ENCODE assay signal across 8 cellular contexts in the genomic region with DNA sequence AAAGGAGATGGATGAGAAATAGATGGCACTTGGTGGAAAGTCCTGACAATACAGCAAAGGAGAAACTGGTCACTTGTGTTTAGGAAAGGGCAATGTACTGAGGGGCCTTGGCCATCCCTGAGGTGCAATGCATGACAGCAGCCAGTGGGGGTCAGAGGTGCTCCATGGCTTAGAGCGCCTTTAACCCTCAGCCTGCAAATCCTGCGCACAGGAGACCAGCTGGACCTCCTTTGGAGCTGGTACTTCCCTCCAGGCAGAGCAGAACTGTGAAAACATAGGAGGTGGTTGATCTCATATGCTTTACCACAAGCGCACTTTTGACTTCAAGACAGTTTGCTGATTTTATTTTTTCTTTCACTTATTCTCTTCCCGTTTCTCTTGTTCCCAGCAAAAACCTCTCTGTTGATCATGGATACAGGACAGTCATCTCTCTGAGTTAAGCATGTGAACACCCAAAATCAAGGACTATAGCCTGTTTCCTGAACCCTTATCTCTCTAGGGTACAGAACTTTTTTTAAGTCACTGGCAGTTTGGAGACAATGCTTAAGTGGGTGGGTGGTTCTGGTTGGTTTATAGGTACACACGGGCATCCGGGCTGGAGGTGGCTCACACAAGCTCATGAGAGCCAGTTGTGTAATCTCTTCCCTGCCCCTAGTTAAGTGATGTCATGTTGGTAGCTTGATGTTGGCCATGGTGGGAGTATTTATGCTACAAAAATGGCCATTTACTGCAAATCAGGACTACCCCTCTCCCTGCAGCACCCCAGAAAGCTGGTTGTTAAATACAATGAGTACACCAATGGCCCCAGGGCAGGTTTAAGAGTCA. TPM values are rescaled to one million over a fixed set of nuclear protein-coding genes. Genes with fewer than 3 reads are reported as not detected.
DNase-seq lines count a peak whose midpoint lies in the region; ATAC-seq and TF ChIP-seq lines count a peak whose summit lies in the region.

No MANE protein-coding gene starts in this region.

- no peaks in the 10 kb centered on the region for H3K36me3 ChIP-seq in neutrophil

- peak overlapping the region; percentile 48 for H3K4me3 Mint-ChIP-seq in activated T-helper 1 cell treated with anti-CD3 and anti-CD28 coated beads, Interleukin-12 subunit alpha, Interleukin-12 subunit beta, Interleukin-2, Interleukin-4 antibody, amounts not matched to agents 30 ng/mL and 10 ng/mL and 1 ng/mL, durations not matched to agents 14 hours and 24 hours and 36 hours

- H3K4me3 ChIP-seq in fibroblast of pulmonary artery (replicated peaks; ENCODE audit: low read depth, low read length) = no peak overlapping the region
- H3K4me3 ChIP-seq in neutrophil (ENCODE audit: low read depth in 1 of 2, low read length in 1 of 2) = no peak overlapping the region

- TF ChIP-seq CTCF in RWPE1 (conservative IDR thresholded peaks at IDR 0.05; ENCODE audit: low read depth) (peak; percentile 100), fibroblast of pulmonary artery (IDR thresholded peaks at IDR 0.05; ENCODE audit: low read length, missing control alignments) (no peak), neutrophil (IDR thresholded peaks at IDR 0.05) (peak; percentile 92)

- no peaks in the 10 kb centered on the region for H3K4me1 ChIP-seq in neutrophil (ENCODE audit: control insufficient read depth in 1 of 2, insufficient read depth in 1 of 2, low read depth in 1 of 2, low read length in 1 of 2)

- CTCF ChIA-PET in RWPE1 (lab: Yijun Ruan, JAX) = interaction anchor here (0.5 to 4.4 kb wide), 42 partner anchors 10 to 1822 kb away, joined by 3 to 49 read pairs (median 3); no protein-coding TSS in a partner anchor

- DNase-seq in DMS79 (lab: John Stamatoyannopoulos, UW) (peak; percentile 41), KBM-7 (peak; percentile 91), RWPE1 (ENCODE audit: low spot score) (peak; percentile 84), fibroblast of pulmonary artery (ENCODE audit: low read depth) (peak; percentile 94), superior temporal gyrus (ENCODE audit: extremely low spot score) (peak; percentile 87)
- peak; percentile 65 for DNase-seq in activated T-helper 1 cell treated with anti-CD3 and anti-CD28 coated beads, Interleukin-12 subunit alpha, Interleukin-12 subunit beta, Interleukin-2, Interleukin-4 antibody, amounts not matched to agents 30 ng/mL and 10 ng/mL and 1 ng/mL, durations not matched to agents 14 hours and 24 hours and 36 hours (ENCODE audit: low spot score)

- no peaks in the 10 kb centered on the region for H3K36me3 Mint-ChIP-seq in activated T-helper 1 cell treated with anti-CD3 and anti-CD28 coated beads, Interleukin-12 subunit alpha, Interleukin-12 subunit beta, Interleukin-2, Interleukin-4 antibody, amounts not matched to agents 30 ng/mL and 10 ng/mL and 1 ng/mL, durations not matched to agents 14 hours and 24 hours and 36 hours (ENCODE audit: low read depth)

- no peaks in the 10 kb centered on the region for H3K27me3 ChIP-seq in neutrophil

- H3K9me3 Mint-ChIP-seq in activated T-helper 1 cell treated with anti-CD3 and anti-CD28 coated beads, Interleukin-12 subunit alpha, Interleukin-12 subunit beta, Interleukin-2, Interleukin-4 antibody, amounts not matched to agents 30 ng/mL and 10 ng/mL and 1 ng/mL, durations not matched to agents 14 hours and 24 hours and 36 hours = no peaks in the 10 kb centered on the region

- H3K4me1 Mint-ChIP-seq in activated T-helper 1 cell treated with anti-CD3 and anti-CD28 coated beads, Interleukin-12 subunit alpha, Interleukin-12 subunit beta, Interleukin-2, Interleukin-4 antibody, amounts not matched to agents 30 ng/mL and 10 ng/mL and 1 ng/mL, durations not matched to agents 14 hours and 24 hours and 36 hours (ENCODE audit: low read depth) = peaks cover 21% of the 10 kb centered on the region

- peak; percentile 91 for ATAC-seq in GM21717 (IDR thresholded peaks at IDR 0.05; ENCODE audit: unreplicated experiment)

- no peaks in the 10 kb centered on the region for H3K9me3 ChIP-seq in neutrophil

- H3K27me3 Mint-ChIP-seq in activated T-helper 1 cell treated with anti-CD3 and anti-CD28 coated beads, Interleukin-12 subunit alpha, Interleukin-12 subunit beta, Interleukin-2, Interleukin-4 antibody, amounts not matched to agents 30 ng/mL and 10 ng/mL and 1 ng/mL, durations not matched to agents 14 hours and 24 hours and 36 hours (ENCODE audit: insufficient read depth) = no peaks in the 10 kb centered on the region

- POLR2A ChIA-PET in RWPE1 (lab: Yijun Ruan, JAX; ENCODE audit: low non-redundant PET) = no interaction called here

- in situ Hi-C loops in KBM-7 (cut with MboI; ENCODE audit: low pct_unique_long_range_greater_than_20kb, low sequenced_read_pairs) = loop anchor here (10.0 to 25.0 kb wide), 2 partner anchors 564 to 992 kb away; no protein-coding TSS in a partner anchor

- intact Hi-C loops in activated T-helper 1 cell treated with anti-CD3 and anti-CD28 coated beads, Interleukin-12 subunit alpha, Interleukin-12 subunit beta, Interleukin-2, Interleukin-4 antibody, amounts not matched to agents 30 ng/mL and 10 ng/mL and 1 ng/mL, durations not matched to agents 14 hours and 24 hours and 36 hours (cut with micrococcal nuclease) = loop anchor here (1.0 to 5.0 kb wide), 12 partner anchors 59 to 1007 kb away; no protein-coding TSS in a partner anchor

- H3K27ac ChIP-seq in RWPE1 (no peak overlapping the region), neutrophil (no peak overlapping the region)

- H3K27ac Mint-ChIP-seq in activated T-helper 1 cell treated with anti-CD3 and anti-CD28 coated beads, Interleukin-12 subunit alpha, Interleukin-12 subunit beta, Interleukin-2, Interleukin-4 antibody, amounts not matched to agents 30 ng/mL and 10 ng/mL and 1 ng/mL, durations not matched to agents 14 hours and 24 hours and 36 hours = peak overlapping the region; percentile 46

RNA-seq across cellular contexts. Expression of gene ANKRD55, which starts 37.6 kb away (rescaled TPM):
- 1.0 and 1.8 TPM in 2 replicates for total RNA-seq in activated T-helper 1 cell treated with anti-CD3 and anti-CD28 coated beads, Interleukin-12 subunit alpha, Interleukin-12 subunit beta, Interleukin-2, Interleukin-4 antibody, amounts not matched to agents 30 ng/mL and 10 ng/mL and 1 ng/mL, durations not matched to agents 14 hours and 24 hours and 36 hours

Comparison
In these comparisons a context has a peak if more than half of its experiments do, and no peak if none do; other contexts are left out.
1. DNase-seq: peak in every context shown above with its lines; median percentile 94 in fibroblast of pulmonary artery; 91 in KBM-7; 87 in superior temporal gyrus; 84 in RWPE1; 65 in activated T-helper 1 cell treated with anti-CD3 and anti-CD28 coated beads, Interleukin-12 subunit alpha, Interleukin-12 subunit beta, Interleukin-2, Interleukin-4 antibody, amounts not matched to agents 30 ng/mL and 10 ng/mL and 1 ng/mL, durations not matched to agents 14 hours and 24 hours and 36 hours; 41 in DMS79.